ENCODE assay signal across 8 cellular contexts in the genomic region with DNA sequence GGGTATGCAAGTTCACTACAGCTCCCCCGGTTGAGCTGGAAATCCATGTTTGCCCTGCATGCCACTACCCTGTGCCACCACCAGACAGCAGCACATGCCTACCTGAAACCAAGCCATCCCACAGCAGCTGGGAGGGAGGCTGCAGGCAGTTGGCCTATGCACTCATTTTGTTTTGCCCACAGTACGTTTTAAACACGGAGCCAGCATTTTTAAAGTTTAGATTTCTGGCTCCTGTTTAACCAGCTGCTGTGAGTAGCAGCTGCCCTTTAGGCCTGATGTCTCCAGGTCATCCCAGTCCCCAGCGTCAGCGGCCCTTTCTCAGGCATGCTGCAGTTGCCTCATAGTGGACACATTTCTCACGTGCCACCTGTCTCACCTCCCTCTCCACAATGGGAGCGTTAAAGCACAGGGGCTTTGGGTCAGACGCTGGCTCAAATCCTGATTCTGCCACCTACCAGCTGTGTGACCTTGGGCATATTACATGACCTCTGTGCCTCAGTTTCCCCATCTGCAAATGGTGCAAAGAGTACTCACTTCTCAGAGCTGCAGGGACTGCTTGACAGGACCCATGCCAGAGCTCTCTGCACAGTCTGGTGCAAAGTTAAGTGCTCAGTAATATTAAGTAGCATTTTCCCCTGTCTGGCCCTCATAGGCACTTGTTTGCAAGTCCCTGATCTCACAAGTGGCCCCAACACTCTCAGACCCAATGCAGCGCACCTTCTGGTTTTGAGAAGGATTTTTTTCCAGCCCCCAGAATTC. TPM values are rescaled to one million over a fixed set of nuclear protein-coding genes. Genes with fewer than 3 reads are reported as not detected.
DNase-seq lines count a peak whose midpoint lies in the region; ATAC-seq and TF ChIP-seq lines count a peak whose summit lies in the region.

No MANE protein-coding gene starts in this region.

- ATAC-seq in RWPE2 (ENCODE audit: low read depth) (peak; percentile 83), GM18870 (IDR thresholded peaks at IDR 0.05; ENCODE audit: unreplicated experiment) (no peak), HG03196 (IDR thresholded peaks at IDR 0.05; ENCODE audit: unreplicated experiment) (no peak)

- H3K36me3 ChIP-seq in RWPE2 (ENCODE audit: low read depth) = peaks cover 35% of the 10 kb centered on the region

- no peak overlapping the region for H3K4me3 ChIP-seq in RWPE2 (ENCODE audit: severe bottlenecking)

- H3K27me3 Mint-ChIP-seq in glutamatergic neuron (ENCODE audit: unreplicated experiment) (no peaks in the 10 kb centered on the region), progenitor cell of endocrine pancreas (no peaks in the 10 kb centered on the region)

- H3K4me3 Mint-ChIP-seq in glutamatergic neuron (ENCODE audit: unreplicated experiment) (no peak overlapping the region), progenitor cell of endocrine pancreas (ENCODE audit: low read depth) (no peak overlapping the region)

- no peaks in the 10 kb centered on the region for H3K9me3 ChIP-seq in RWPE2 (ENCODE audit: severe bottlenecking)

- TF ChIP-seq CTCF in RWPE2 (IDR thresholded peaks at IDR 0.05; ENCODE audit: poor library complexity, severe bottlenecking) (peak; percentile 100), glutamatergic neuron (IDR thresholded peaks at IDR 0.05; ENCODE audit: partially characterized antibody, unreplicated experiment) (peak; percentile 48), progenitor cell of endocrine pancreas (IDR thresholded peaks at IDR 0.05; ENCODE audit: unreplicated experiment) (peak; percentile 59)

- DNase-seq in EH (ENCODE audit: low read depth) (peak; percentile 69), LoVo (ENCODE audit: low spot score) (peak; percentile 39), RWPE2 (ENCODE audit: low spot score) (peak; percentile 91), glutamatergic neuron (peak; percentile 54), progenitor cell of endocrine pancreas (ENCODE audit: low spot score, unreplicated experiment) (no peak)
- peak; percentile 64 for DNase-seq in activated naive CD4-positive, alpha-beta T cell treated with Interleukin-2 at 50 U/mL for 16 hours

- H3K9me3 Mint-ChIP-seq in glutamatergic neuron (ENCODE audit: unreplicated experiment) (peaks cover 7% of the 10 kb centered on the region), progenitor cell of endocrine pancreas (ENCODE audit: low read depth) (no peaks in the 10 kb centered on the region)

- peaks cover 2% of the 10 kb centered on the region for H3K4me1 Mint-ChIP-seq in glutamatergic neuron (ENCODE audit: low read depth, unreplicated experiment)
- H3K4me1 Mint-ChIP-seq in progenitor cell of endocrine pancreas (ENCODE audit: low read depth) = peaks cover 2% of the 10 kb centered on the region

- H3K4me1 ChIP-seq in RWPE2 (ENCODE audit: insufficient read depth, poor library complexity, severe bottlenecking) = peaks cover 6% of the 10 kb centered on the region

- peaks cover 4% of the 10 kb centered on the region for H3K36me3 Mint-ChIP-seq in glutamatergic neuron (ENCODE audit: unreplicated experiment)
- H3K36me3 Mint-ChIP-seq in progenitor cell of endocrine pancreas (ENCODE audit: insufficient read depth) = peaks cover 20% of the 10 kb centered on the region

- H3K27ac Mint-ChIP-seq in glutamatergic neuron (ENCODE audit: unreplicated experiment) (no peak overlapping the region), progenitor cell of endocrine pancreas (no peak overlapping the region)

- peak overlapping the region; percentile 4 for H3K27ac ChIP-seq in RWPE2 (ENCODE audit: poor library complexity, severe bottlenecking)

- no peaks in the 10 kb centered on the region for H3K27me3 ChIP-seq in RWPE2 (ENCODE audit: insufficient read depth, poor library complexity, severe bottlenecking)

RNA-seq across cellular contexts. Expression of gene UBE2V1, which starts 8.2 kb away (rescaled TPM):
- 149 TPM for total RNA-seq in glutamatergic neuron (ENCODE audit: unreplicated experiment)
- total RNA-seq in progenitor cell of endocrine pancreas = 150 and 157 TPM in 2 replicates

RNA-seq across cellular contexts. Expression of gene PEDS1, which starts 32.4 kb away (rescaled TPM):
- total RNA-seq in glutamatergic neuron (ENCODE audit: unreplicated experiment) (29.3 TPM), progenitor cell of endocrine pancreas (26.0 and 31.0 TPM in 2 replicates)

Comparison
In these comparisons a context has a peak if more than half of its experiments do, and no peak if none do; other contexts are left out.
1. CTCF ChIP-seq: peak in every context shown above with its lines; median percentile 100 in RWPE2; 59 in progenitor cell of endocrine pancreas; 48 in glutamatergic neuron.